In genomic region chr11:19229671-19230070, GRCh38 we compare ENCODE assay signal across 1 cellular context.
TF ChIP-seq lines count a peak whose summit lies in the region.

No MANE protein-coding gene starts in this region.

TF ChIP-seq in GM12878, 131 proteins besides CTCF, POLR2A, EP300 and RAD21:
- TF ChIP-seq KLF5 (IDR thresholded peaks at IDR 0.05; ENCODE audit: partially characterized antibody) (no peak), MYB (IDR thresholded peaks at IDR 0.05; ENCODE audit: borderline replicate concordance, low read depth, low read length) (no peak), WRNIP1 (IDR thresholded peaks at IDR 0.05; ENCODE audit: borderline replicate concordance, low read depth, low read length) (no peak), BCL3 (IDR thresholded peaks at IDR 0.05; ENCODE audit: borderline replicate concordance, insufficient read depth, low read depth, low read length, poor library complexity, severe bottlenecking) (no peak), STAT3 (IDR thresholded peaks at IDR 0.05; ENCODE audit: low read depth, low read length) (no peak), ZNF622 (IDR thresholded peaks at IDR 0.05) (no peak)
